ENCODE assay signal across 2 cellular contexts in genomic region chr4:24979554-24979953, GRCh38.
A peak's percentile ranks its signal among the peaks of the same experiment; 100 is the strongest.
TF ChIP-seq lines count a peak whose summit lies in the region.

No MANE protein-coding gene starts in this region.

TF ChIP-seq in liver, 16 proteins besides CTCF, POLR2A, EP300 and RAD21:
- TF ChIP-seq REST (IDR thresholded peaks at IDR 0.05), result no peak
- TF ChIP-seq JUND (IDR thresholded peaks at IDR 0.05), result peak in 1 of 2 donors; percentile 12
- TF ChIP-seq NR2F2 (IDR thresholded peaks at IDR 0.05), result peak; percentile 34
- TF ChIP-seq YY1 (IDR thresholded peaks at IDR 0.05), result peak; percentile 14
- TF ChIP-seq MAX (IDR thresholded peaks at IDR 0.05), result peak; percentile 46
- peak; percentile 45 for TF ChIP-seq SP1 (IDR thresholded peaks at IDR 0.05)
- peak; percentile 70 for TF ChIP-seq TAF1 (conservative IDR thresholded peaks at IDR 0.05)
- TF ChIP-seq EGR1 (IDR thresholded peaks at IDR 0.05; ENCODE audit: low read depth in 2 of 2), result no peak

TF ChIP-seq in HepG2, 621 proteins besides CTCF, POLR2A, EP300 and RAD21 (continued from another document):
- no peak for TF ChIP-seq PATZ1 (CRISPR knock-in tag; IDR thresholded peaks at IDR 0.05)
- TF ChIP-seq ZNF17 (CRISPR knock-in tag; IDR thresholded peaks at IDR 0.05), result no peak
- no peak for TF ChIP-seq ZNF331 (CRISPR knock-in tag; IDR thresholded peaks at IDR 0.05)
- TF ChIP-seq ZNF451 (CRISPR knock-in tag; IDR thresholded peaks at IDR 0.05), result no peak
- TF ChIP-seq TAF15 (IDR thresholded peaks at IDR 0.05; ENCODE audit: low read depth, low read length, poor library complexity, severe bottlenecking), result no peak
- no peak for TF ChIP-seq SNAI1 (CRISPR knock-in tag; IDR thresholded peaks at IDR 0.05; ENCODE audit: borderline replicate concordance)
- no peak for TF ChIP-seq ZHX2 (IDR thresholded peaks at IDR 0.05; ENCODE audit: low read depth)
- no peak for TF ChIP-seq ZHX2 (CRISPR knock-in tag; IDR thresholded peaks at IDR 0.05; ENCODE audit: borderline replicate concordance)
- TF ChIP-seq ARHGAP35 (CRISPR knock-in tag; IDR thresholded peaks at IDR 0.05; ENCODE audit: borderline replicate concordance), result no peak
- no peak for TF ChIP-seq ZFP36L2 (CRISPR knock-in tag; IDR thresholded peaks at IDR 0.05)
- no peak for TF ChIP-seq MIXL1 (CRISPR knock-in tag; IDR thresholded peaks at IDR 0.05)
- no peak for TF ChIP-seq FOXO4 (CRISPR knock-in tag; conservative IDR thresholded peaks at IDR 0.05)
